Comparison of ENCODE assay signal across 8 cellular contexts in the genomic region with DNA sequence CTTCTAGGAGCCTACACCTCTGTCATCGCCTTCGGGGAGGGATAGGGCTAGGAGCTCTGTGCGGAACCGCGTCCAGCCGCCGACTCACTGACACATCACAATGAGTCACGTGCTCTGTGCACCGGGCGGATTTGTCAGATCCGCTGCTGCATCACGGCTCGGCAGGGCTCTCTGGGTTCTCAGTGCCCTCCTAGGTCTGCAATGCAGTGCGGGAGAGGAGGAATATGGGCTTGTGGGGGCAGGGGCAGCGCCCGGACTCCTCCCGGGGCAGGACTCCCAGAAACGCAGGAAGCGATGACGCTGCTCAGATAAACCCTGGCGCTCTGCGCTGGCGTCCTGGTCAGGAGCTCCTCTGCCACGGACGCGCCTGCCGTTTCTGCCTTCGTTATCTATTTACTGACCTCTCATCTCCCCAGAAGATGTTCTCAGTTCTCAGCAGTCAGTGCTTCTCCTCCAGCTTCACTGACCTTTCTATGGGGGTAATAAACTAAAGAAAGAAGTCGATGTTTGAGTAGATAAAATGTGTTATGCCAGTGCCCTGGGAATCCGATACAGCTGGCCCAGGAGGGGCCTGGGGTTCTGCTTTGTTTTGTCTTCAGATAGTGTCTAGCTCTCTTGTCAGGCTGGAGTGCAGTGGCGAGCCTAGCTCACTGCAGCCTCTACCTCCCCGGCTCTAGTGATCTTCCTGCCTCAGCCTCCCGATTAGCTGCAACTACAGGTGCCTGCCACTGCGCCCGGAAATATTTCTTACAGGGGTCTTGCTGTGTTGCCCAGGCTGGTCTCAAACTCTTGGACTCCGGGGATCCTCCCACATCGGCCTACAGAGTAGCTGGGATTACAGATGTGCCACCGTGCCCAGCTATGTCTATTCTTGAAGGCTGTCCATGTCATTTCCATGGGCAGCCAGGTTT. TPM values are rescaled to one million over a fixed set of nuclear protein-coding genes. Genes with fewer than 3 reads are reported as not detected.
DNase-seq lines count a peak whose midpoint lies in the region; ATAC-seq and TF ChIP-seq lines count a peak whose summit lies in the region.

No MANE protein-coding gene starts in this region.

- no peaks in the 10 kb centered on the region for H3K27me3 ChIP-seq in layer of hippocampus (ENCODE audit: control insufficient read depth, insufficient read depth, low read length)

- no peaks in the 10 kb centered on the region for H3K27me3 Mint-ChIP-seq in chondrocyte (ENCODE audit: low read depth)

- peak; percentile 33 for TF ChIP-seq CTCF in chondrocyte (IDR thresholded peaks at IDR 0.05)

- H3K36me3 Mint-ChIP-seq in chondrocyte (ENCODE audit: low read depth) = no peaks in the 10 kb centered on the region

- peak overlapping the region; percentile 90 for H3K4me3 Mint-ChIP-seq in chondrocyte (ENCODE audit: unreplicated experiment)

- ATAC-seq in GM18907 (IDR thresholded peaks at IDR 0.05; ENCODE audit: unreplicated experiment) (peak; percentile 98), HG03175 (IDR thresholded peaks at IDR 0.05; ENCODE audit: unreplicated experiment) (peak; percentile 95)

- H3K27ac Mint-ChIP-seq in chondrocyte (ENCODE audit: unreplicated experiment) = peak overlapping the region; percentile 100

- no peaks in the 10 kb centered on the region for H3K9me3 Mint-ChIP-seq in chondrocyte (ENCODE audit: low read depth)

- H3K27ac ChIP-seq in layer of hippocampus (ENCODE audit: low read depth, low read length) = peak overlapping the region; percentile 53

- DNase-seq in AG08395 (ENCODE audit: low spot score) (peak; percentile 90), NCI-H345 treated with DMSO at 0.1 percent for 48 hours (lab: John Stamatoyannopoulos, UW; ENCODE audit: unreplicated experiment) (peak; percentile 60), chondrocyte (ENCODE audit: low spot score) (peak; percentile 98)
- DNase-seq in activated CD4-positive, CD25-positive, alpha-beta regulatory T cell treated with anti-CD3 and anti-CD28 coated beads, Interleukin-2, amount 50 U/mL, for 72 hours = peak; percentile 77
- peak; percentile 56 to 78 (median 72) for DNase-seq in stimulated activated CD4-positive, alpha-beta T cell treated with anti-CD3 and anti-CD28 coated beads, Interleukin-1b, Interleukin-23, amount 100 ng/mL, for 24 hours (ENCODE audit: low read depth in 4 of 4, low spot score in 1 of 4)

- H3K4me1 Mint-ChIP-seq in chondrocyte (ENCODE audit: low read depth) = peaks cover 50% of the 10 kb centered on the region

RNA-seq across cellular contexts. Expression of a gene that starts 22.8 kb away (rescaled TPM):
- 951 to 1,280 TPM (median 1,183 TPM) in 3 replicates for total RNA-seq in chondrocyte

Comparison
In these comparisons a context has a peak if more than half of its experiments do, and no peak if none do; other contexts are left out.
1. Peak in every context shown above with its lines: DNase-seq, ATAC-seq and H3K27ac ChIP-seq.